ENCODE assay signal across 1 cellular context in the genomic region with DNA sequence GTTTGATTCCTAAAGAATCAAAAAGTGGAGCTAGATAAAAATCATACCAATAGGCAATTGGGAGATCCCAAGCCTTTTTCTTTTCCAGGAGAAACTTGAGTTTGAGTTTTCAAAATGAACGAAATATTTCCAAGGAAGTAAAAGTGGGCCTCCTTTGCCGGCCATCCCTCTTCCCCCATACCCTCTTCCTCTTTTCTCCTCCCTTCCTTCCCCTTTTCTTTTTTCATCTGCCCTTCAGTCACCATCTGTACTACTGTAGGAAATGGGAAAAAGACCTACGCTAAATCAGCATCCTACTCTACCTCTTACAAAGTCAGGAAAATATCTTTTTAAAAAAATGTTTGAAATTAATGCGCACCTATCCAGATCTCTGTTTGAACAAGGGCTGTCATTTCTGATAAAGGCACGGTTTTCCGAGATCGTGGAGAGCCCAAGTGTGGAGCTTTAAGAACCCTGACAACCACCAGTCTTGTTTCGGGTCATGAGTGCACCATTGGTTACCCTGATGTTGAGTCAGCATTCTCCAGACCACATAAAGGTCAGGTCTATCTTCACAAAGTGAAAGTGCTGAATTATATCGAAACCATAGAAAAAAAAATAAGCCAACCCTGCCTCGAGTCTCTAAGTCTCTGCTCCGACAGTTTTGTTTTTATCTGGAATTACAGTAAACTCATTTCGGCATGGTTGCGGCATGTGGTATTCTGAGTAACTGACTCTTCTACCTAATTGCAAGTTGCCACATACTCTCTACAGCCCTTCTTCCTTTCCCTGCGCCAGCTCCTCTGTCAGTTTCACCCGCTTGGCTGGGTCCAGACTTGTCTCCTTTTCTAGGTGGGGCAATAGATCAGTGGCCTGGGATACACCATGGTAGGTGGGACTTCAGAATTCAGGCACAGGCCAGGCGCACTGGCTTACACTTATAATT.
TF ChIP-seq lines count a peak whose summit lies in the region.

No MANE protein-coding gene starts in this region.

TF ChIP-seq in GM23338, 12 proteins besides CTCF, POLR2A, EP300 and RAD21 (continued from another document):
- TF ChIP-seq, protein P1, sequence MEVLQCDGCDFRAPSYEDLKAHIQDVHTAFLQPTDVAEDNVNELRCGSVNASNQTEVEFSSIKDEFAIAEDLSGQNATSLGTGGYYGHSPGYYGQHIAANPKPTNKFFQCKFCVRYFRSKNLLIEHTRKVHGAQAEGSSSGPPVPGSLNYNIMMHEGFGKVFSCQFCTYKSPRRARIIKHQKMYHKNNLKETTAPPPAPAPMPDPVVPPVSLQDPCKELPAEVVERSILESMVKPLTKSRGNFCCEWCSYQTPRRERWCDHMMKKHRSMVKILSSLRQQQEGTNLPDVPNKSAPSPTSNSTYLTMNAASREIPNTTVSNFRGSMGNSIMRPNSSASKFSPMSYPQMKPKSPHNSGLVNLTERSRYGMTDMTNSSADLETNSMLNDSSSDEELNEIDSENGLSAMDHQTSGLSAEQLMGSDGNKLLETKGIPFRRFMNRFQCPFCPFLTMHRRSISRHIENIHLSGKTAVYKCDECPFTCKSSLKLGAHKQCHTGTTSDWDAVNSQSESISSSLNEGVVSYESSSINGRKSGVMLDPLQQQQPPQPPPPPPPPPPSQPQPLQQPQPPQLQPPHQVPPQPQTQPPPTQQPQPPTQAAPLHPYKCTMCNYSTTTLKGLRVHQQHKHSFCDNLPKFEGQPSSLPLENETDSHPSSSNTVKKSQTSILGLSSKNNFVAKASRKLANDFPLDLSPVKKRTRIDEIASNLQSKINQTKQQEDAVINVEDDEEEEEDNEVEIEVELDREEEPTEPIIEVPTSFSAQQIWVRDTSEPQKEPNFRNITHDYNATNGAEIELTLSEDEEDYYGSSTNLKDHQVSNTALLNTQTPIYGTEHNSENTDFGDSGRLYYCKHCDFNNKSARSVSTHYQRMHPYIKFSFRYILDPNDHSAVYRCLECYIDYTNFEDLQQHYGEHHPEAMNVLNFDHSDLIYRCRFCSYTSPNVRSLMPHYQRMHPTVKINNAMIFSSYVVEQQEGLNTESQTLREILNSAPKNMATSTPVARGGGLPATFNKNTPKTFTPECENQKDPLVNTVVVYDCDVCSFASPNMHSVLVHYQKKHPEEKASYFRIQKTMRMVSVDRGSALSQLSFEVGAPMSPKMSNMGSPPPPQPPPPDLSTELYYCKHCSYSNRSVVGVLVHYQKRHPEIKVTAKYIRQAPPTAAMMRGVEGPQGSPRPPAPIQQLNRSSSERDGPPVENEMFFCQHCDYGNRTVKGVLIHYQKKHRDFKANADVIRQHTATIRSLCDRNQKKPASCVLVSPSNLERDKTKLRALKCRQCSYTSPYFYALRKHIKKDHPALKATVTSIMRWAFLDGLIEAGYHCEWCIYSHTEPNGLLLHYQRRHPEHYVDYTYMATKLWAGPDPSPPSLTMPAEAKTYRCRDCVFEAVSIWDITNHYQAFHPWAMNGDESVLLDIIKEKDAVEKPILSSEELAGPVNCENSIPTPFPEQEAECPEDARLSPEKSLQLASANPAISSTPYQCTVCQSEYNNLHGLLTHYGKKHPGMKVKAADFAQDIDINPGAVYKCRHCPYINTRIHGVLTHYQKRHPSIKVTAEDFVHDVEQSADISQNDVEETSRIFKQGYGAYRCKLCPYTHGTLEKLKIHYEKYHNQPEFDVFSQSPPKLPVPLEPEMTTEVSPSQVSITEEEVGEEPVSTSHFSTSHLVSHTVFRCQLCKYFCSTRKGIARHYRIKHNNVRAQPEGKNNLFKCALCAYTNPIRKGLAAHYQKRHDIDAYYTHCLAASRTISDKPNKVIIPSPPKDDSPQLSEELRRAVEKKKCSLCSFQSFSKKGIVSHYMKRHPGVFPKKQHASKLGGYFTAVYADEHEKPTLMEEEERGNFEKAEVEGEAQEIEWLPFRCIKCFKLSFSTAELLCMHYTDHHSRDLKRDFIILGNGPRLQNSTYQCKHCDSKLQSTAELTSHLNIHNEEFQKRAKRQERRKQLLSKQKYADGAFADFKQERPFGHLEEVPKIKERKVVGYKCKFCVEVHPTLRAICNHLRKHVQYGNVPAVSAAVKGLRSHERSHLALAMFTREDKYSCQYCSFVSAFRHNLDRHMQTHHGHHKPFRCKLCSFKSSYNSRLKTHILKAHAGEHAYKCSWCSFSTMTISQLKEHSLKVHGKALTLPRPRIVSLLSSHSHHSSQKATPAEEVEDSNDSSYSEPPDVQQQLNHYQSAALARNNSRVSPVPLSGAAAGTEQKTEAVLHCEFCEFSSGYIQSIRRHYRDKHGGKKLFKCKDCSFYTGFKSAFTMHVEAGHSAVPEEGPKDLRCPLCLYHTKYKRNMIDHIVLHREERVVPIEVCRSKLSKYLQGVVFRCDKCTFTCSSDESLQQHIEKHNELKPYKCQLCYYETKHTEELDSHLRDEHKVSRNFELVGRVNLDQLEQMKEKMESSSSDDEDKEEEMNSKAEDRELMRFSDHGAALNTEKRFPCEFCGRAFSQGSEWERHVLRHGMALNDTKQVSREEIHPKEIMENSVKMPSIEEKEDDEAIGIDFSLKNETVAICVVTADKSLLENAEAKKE (CRISPR knock-in tag; IDR thresholded peaks at IDR 0.05) = no peak
- TF ChIP-seq ZNF331 (CRISPR knock-in tag; IDR thresholded peaks at IDR 0.05; ENCODE audit: low read depth) (no peak), ZNF114 (CRISPR knock-in tag; IDR thresholded peaks at IDR 0.05) (no peak), EZH2phosphoT487 (IDR thresholded peaks at IDR 0.05; ENCODE audit: unreplicated experiment) (no peak), STAT1 (IDR thresholded peaks at IDR 0.05; ENCODE audit: unreplicated experiment) (no peak), EZH2 (IDR thresholded peaks at IDR 0.05; ENCODE audit: low read depth, unreplicated experiment) (no peak), JUNB (IDR thresholded peaks at IDR 0.05; ENCODE audit: unreplicated experiment) (no peak)
- TF ChIP-seq, protein P2, sequence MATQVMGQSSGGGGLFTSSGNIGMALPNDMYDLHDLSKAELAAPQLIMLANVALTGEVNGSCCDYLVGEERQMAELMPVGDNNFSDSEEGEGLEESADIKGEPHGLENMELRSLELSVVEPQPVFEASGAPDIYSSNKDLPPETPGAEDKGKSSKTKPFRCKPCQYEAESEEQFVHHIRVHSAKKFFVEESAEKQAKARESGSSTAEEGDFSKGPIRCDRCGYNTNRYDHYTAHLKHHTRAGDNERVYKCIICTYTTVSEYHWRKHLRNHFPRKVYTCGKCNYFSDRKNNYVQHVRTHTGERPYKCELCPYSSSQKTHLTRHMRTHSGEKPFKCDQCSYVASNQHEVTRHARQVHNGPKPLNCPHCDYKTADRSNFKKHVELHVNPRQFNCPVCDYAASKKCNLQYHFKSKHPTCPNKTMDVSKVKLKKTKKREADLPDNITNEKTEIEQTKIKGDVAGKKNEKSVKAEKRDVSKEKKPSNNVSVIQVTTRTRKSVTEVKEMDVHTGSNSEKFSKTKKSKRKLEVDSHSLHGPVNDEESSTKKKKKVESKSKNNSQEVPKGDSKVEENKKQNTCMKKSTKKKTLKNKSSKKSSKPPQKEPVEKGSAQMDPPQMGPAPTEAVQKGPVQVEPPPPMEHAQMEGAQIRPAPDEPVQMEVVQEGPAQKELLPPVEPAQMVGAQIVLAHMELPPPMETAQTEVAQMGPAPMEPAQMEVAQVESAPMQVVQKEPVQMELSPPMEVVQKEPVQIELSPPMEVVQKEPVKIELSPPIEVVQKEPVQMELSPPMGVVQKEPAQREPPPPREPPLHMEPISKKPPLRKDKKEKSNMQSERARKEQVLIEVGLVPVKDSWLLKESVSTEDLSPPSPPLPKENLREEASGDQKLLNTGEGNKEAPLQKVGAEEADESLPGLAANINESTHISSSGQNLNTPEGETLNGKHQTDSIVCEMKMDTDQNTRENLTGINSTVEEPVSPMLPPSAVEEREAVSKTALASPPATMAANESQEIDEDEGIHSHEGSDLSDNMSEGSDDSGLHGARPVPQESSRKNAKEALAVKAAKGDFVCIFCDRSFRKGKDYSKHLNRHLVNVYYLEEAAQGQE (IDR thresholded peaks at IDR 0.05; ENCODE audit: unreplicated experiment) = no peak
